Comparison of ENCODE assay signal across 1 cellular context in genomic region chr2:239496700-239497099, GRCh38.
TF ChIP-seq lines count a peak whose summit lies in the region.

No MANE protein-coding gene starts in this region.

TF ChIP-seq in GM12878, 131 proteins besides CTCF, POLR2A, EP300 and RAD21 (continued from another document):
- no peak for TF ChIP-seq IRF4 (IDR thresholded peaks at IDR 0.05; ENCODE audit: low read depth, low read length)
- no peak for TF ChIP-seq YBX1 (IDR thresholded peaks at IDR 0.05)
- TF ChIP-seq CEBPB (IDR thresholded peaks at IDR 0.05; ENCODE audit: borderline replicate concordance in 1 of 2, low read depth in 2 of 2, low read length in 2 of 2): no peak
- TF ChIP-seq HDAC2 (IDR thresholded peaks at IDR 0.05): no peak
- TF ChIP-seq ATF2 (IDR thresholded peaks at IDR 0.05; ENCODE audit: low read length): no peak
- no peak for TF ChIP-seq SREBF2 (IDR thresholded peaks at IDR 0.05; ENCODE audit: low read length)
- TF ChIP-seq PBX3 (IDR thresholded peaks at IDR 0.05; ENCODE audit: insufficient replicate concordance, low read depth, low read length): peak; percentile 38
- TF ChIP-seq PKNOX1 (IDR thresholded peaks at IDR 0.05): peak; percentile 65
- TF ChIP-seq RELA (IDR thresholded peaks at IDR 0.05; ENCODE audit: borderline replicate concordance, partially characterized antibody): no peak
- no peak for TF ChIP-seq KAT2A (conservative IDR thresholded peaks at IDR 0.05; ENCODE audit: control insufficient read depth, low read depth, low read length)
- TF ChIP-seq ZBTB33 (IDR thresholded peaks at IDR 0.05): no peak
